In genomic region chr17:50330151-50330753, GRCh38 we compare ENCODE assay signal across 18 cellular contexts. TPM values are rescaled to one million over a fixed set of nuclear protein-coding genes. Genes with fewer than 3 reads are reported as not detected.
"Had no signal": no experiment of that assay in that cellular context is flagged by ENCODE, and none has a peak within 500 bp of the region (broad histone marks: within the 10 kb centered on the region; RNA-seq: fewer than 3 reads in every experiment).

No MANE protein-coding gene starts in this region.

- H3K27ac ChIP-seq: coronary artery, tibial artery had no signal

- H3K9me3 ChIP-seq: mucosa of descending colon, tibial artery had no signal

- H3K9me3 Mint-ChIP-seq: activated CD4-positive, alpha-beta T cell treated with anti-CD3 and anti-CD28 coated beads, Interleukin-2, amount 10 ng/mL, durations not matched to agents 7 days and 5 days; activated naive CD4-positive, alpha-beta T cell treated with anti-CD3 and anti-CD28 coated beads, Interleukin-2, amount 10 ng/mL, durations not matched to agents 7 days and 5 days; activated naive CD8-positive, alpha-beta T cell treated with anti-CD3 and anti-CD28 coated beads, Interleukin-2, amount 50 U/mL, for 24 hours; memory B cell; naive thymus-derived CD4-positive, alpha-beta T cell had no signal

- DNase-seq: activated CD4-positive, alpha-beta T cell treated with anti-CD3 and anti-CD28 coated beads, Interleukin-2, amount 10 ng/mL, durations not matched to agents 7 days and 5 days; activated naive CD4-positive, alpha-beta T cell treated with anti-CD3 and anti-CD28 coated beads, Interleukin-2, amount 10 ng/mL, durations not matched to agents 7 days and 5 days; activated naive CD8-positive, alpha-beta T cell treated with anti-CD3 and anti-CD28 coated beads, Interleukin-2, amount 50 U/mL, for 24 hours; erythroblast; kidney glomerular epithelial cell; left ventricle myocardium superior; mucosa of descending colon; naive thymus-derived CD4-positive, alpha-beta T cell; retina; stimulated activated CD4-positive, alpha-beta T cell treated with anti-CD3 and anti-CD28 coated beads, Interleukin-2, amount 100 ng/mL, for 24 hours; stimulated activated naive CD8-positive, alpha-beta T cell treated with anti-CD3 and anti-CD28 coated beads, Interleukin-15, Interleukin-2, amounts not matched to agents 100 U/mL and 50 U/mL, for 24 hours; substantia nigra; tibial artery had no signal

- H3K27me3 ChIP-seq: tibial artery had no signal

- H3K36me3 Mint-ChIP-seq: activated naive CD4-positive, alpha-beta T cell treated with anti-CD3 and anti-CD28 coated beads, Interleukin-2, amount 10 ng/mL, durations not matched to agents 7 days and 5 days; memory B cell had no signal

- H3K27ac Mint-ChIP-seq: activated CD4-positive, alpha-beta T cell treated with anti-CD3 and anti-CD28 coated beads, Interleukin-2, amount 10 ng/mL, durations not matched to agents 7 days and 5 days; activated naive CD4-positive, alpha-beta T cell treated with anti-CD3 and anti-CD28 coated beads, Interleukin-2, amount 10 ng/mL, durations not matched to agents 7 days and 5 days; activated naive CD8-positive, alpha-beta T cell treated with anti-CD3 and anti-CD28 coated beads, Interleukin-2, amount 50 U/mL, for 24 hours; memory B cell had no signal

- H3K4me3 Mint-ChIP-seq: activated CD4-positive, alpha-beta T cell treated with anti-CD3 and anti-CD28 coated beads, Interleukin-2, amount 10 ng/mL, durations not matched to agents 7 days and 5 days; activated naive CD4-positive, alpha-beta T cell treated with anti-CD3 and anti-CD28 coated beads, Interleukin-2, amount 10 ng/mL, durations not matched to agents 7 days and 5 days; activated naive CD8-positive, alpha-beta T cell treated with anti-CD3 and anti-CD28 coated beads, Interleukin-2, amount 50 U/mL, for 24 hours; memory B cell; naive thymus-derived CD4-positive, alpha-beta T cell had no signal

- H3K4me1 ChIP-seq: tibial artery had no signal

- FAIRE-seq: endometrium, frontal cortex had no signal

- H3K36me3 ChIP-seq: tibial artery had no signal

- H3K4me3 ChIP-seq: coronary artery, mucosa of descending colon, tibial artery had no signal

RNA-seq across cellular contexts. Expression of gene EME1, which starts 42.8 kb away (rescaled TPM):
- polyA plus RNA-seq: naive thymus-derived CD4-positive, alpha-beta T cell had no signal

RNA-seq across cellular contexts. Expression of gene TMEM92, which starts 56.0 kb away (rescaled TPM):
- total RNA-seq: activated CD4-positive, alpha-beta T cell treated with anti-CD3 and anti-CD28 coated beads, Interleukin-2, amount 10 ng/mL, durations not matched to agents 7 days and 5 days; frontal cortex; left ventricle myocardium superior; skeletal muscle tissue had no signal
- polyA plus RNA-seq: naive thymus-derived CD4-positive, alpha-beta T cell had no signal
